ENCODE assay signal across 1 cellular context in the genomic region with DNA sequence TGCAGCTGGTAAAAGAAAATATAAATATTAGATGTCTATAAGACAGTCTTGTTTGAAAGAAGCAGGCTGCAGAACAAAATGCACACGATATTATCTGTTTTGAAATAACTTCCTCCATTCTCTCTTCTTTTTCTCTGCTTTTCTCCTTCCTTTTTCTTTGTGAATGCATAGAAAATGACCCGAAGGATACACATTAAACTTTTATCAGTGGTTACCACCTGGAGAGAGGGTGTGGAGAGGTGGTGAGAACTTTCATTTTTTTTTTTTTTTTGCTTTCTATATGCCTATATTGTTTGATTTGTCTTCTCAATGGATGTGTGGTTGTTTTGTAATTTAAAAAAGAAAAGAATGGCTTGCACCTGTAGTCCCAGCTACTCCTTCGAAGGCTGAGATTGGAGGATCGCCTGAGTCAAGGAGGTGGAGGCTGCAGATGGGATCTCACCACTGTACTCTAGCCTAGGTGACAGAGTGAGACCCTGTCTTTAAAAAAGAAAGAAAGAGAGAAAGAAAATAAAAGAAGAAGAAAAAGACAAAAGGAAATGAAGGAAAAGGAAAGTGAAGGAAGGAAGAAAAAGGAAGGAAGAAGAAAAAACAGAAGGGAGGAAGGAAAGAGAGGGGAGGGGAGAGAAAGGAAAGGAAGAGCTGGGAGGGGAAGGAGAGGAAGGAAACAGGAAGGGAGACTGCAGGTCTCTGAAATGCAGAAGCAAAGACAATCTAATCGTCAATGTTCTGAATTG.
TF ChIP-seq lines count a peak whose summit lies in the region.

No MANE protein-coding gene starts in this region.

TF ChIP-seq in GM12878, 131 proteins besides CTCF, POLR2A, EP300 and RAD21:
- TF ChIP-seq, protein P1, sequence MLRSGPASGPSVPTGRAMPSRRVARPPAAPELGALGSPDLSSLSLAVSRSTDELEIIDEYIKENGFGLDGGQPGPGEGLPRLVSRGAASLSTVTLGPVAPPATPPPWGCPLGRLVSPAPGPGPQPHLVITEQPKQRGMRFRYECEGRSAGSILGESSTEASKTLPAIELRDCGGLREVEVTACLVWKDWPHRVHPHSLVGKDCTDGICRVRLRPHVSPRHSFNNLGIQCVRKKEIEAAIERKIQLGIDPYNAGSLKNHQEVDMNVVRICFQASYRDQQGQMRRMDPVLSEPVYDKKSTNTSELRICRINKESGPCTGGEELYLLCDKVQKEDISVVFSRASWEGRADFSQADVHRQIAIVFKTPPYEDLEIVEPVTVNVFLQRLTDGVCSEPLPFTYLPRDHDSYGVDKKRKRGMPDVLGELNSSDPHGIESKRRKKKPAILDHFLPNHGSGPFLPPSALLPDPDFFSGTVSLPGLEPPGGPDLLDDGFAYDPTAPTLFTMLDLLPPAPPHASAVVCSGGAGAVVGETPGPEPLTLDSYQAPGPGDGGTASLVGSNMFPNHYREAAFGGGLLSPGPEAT (IDR thresholded peaks at IDR 0.05; ENCODE audit: low read depth) = no peak
- TF ChIP-seq YBX1 (IDR thresholded peaks at IDR 0.05) = 0 out of 2 replicates have a peak, but pooled peaks have one; percentile 57
